20 cellular contexts compared by ENCODE assay signal in genomic region chr3:170910542-170910941, GRCh38.
"Had no signal": no experiment of that assay in that cellular context is flagged by ENCODE, and none has a peak within 500 bp of the region (broad histone marks: within the 10 kb centered on the region; RNA-seq: fewer than 3 reads in every experiment).

No MANE protein-coding gene starts in this region.

- ATAC-seq: activated CD4-positive, alpha-beta T cell treated with anti-CD3 and anti-CD28 coated beads for 36 hours; activated naive CD4-positive, alpha-beta T cell treated with anti-CD3 and anti-CD28 coated beads, Interleukin-2, amount 50 U/mL, for 72 hours; activated T-cell treated with anti-CD3 and anti-CD28 coated beads, Interleukin-2, amount 50 U/mL, for 4 hours; heart left ventricle; left lobe of liver had no signal

- H3K4me3 ChIP-seq: heart left ventricle, right atrium auricular region, skin epidermis, tibial nerve, uterus had no signal

- H3K36me3 ChIP-seq: heart left ventricle, right atrium auricular region, tibial nerve, uterus had no signal

- H3K27me3 ChIP-seq: heart left ventricle, right atrium auricular region, tibial nerve, uterus had no signal

- H3K4me1 ChIP-seq: uterus had no signal

- DNase-seq: activated CD4-positive, alpha-beta memory T cell treated with anti-CD3 and anti-CD28 coated beads, Interleukin-2, amount 10 ng/mL, durations not matched to agents 7 days and 5 days; activated CD4-positive, alpha-beta T cell treated with anti-CD3 and anti-CD28 coated beads for 36 hours; activated gamma-delta T cell; activated T-cell treated with anti-CD3 and anti-CD28 coated beads, Interleukin-2, amount 50 U/mL, for 4 hours; amniotic stem cell; caudate nucleus; cortex of kidney; effector CD4-positive, alpha-beta T cell; heart left ventricle; naive B cell; posterior cingulate gyrus; stimulated activated CD4-positive, alpha-beta T cell treated with anti-CD3 and anti-CD28 coated beads, Interleukin-4, amount 100 ng/mL, for 24 hours; stimulated activated naive CD4-positive, alpha-beta T cell treated with Interleukin-2 at 50 U/mL for 16 hours; substantia nigra; uterus had no signal

- H3K27ac ChIP-seq: heart left ventricle, right atrium auricular region, skin epidermis, tibial nerve, uterus had no signal
